In genomic region chr4:186806679-186807078, GRCh38 we compare ENCODE assay signal across 22 cellular contexts.
"Had no signal": no experiment of that assay in that cellular context is flagged by ENCODE, and none has a peak within 500 bp of the region (broad histone marks: within the 10 kb centered on the region; RNA-seq: fewer than 3 reads in every experiment).

No MANE protein-coding gene starts in this region.

- H3K27me3 ChIP-seq: body of pancreas, foreskin keratinocyte, testis, upper lobe of right lung had no signal

- H3K27ac ChIP-seq: body of pancreas, coronary artery, foreskin keratinocyte, testis, upper lobe of right lung had no signal

- H3K36me3 Mint-ChIP-seq: activated naive CD4-positive, alpha-beta T cell treated with anti-CD3 and anti-CD28 coated beads, Interleukin-2, amount 50 U/mL, for 72 hours; immature natural killer cell; natural killer cell treated with Interleukin-12 subunit alpha and Interleukin-12 subunit beta and Interleukin-15 and Interleukin-18, amount 100 ng/mL, for 72 hours had no signal

- H3K4me3 ChIP-seq: body of pancreas, coronary artery, prostate gland, testis, upper lobe of right lung had no signal

- H3K4me3 Mint-ChIP-seq: activated CD4-positive, alpha-beta T cell treated with anti-CD3 and anti-CD28 coated beads for 36 hours; activated CD8-positive, alpha-beta T cell treated with anti-CD3 and anti-CD28 coated beads, Interleukin-2, amount 10 ng/mL, durations not matched to agents 7 days and 5 days; activated T-cell treated with anti-CD3 and anti-CD28 coated beads, Interleukin-2, amount 50 U/mL, for 72 hours; immature natural killer cell; natural killer cell treated with Interleukin-12 subunit alpha and Interleukin-12 subunit beta and Interleukin-15 and Interleukin-18, amount 100 ng/mL, for 72 hours; stimulated activated naive CD8-positive, alpha-beta T cell treated with anti-CD3 and anti-CD28 coated beads, Interleukin-15, amount 100 ng/mL, for 72 hours; T-helper 17 cell had no signal

- H3K9me3 ChIP-seq: body of pancreas, prostate gland, testis, upper lobe of right lung had no signal

- H3K27me3 Mint-ChIP-seq: activated CD4-positive, alpha-beta T cell treated with anti-CD3 and anti-CD28 coated beads for 36 hours; natural killer cell treated with Interleukin-12 subunit alpha and Interleukin-12 subunit beta and Interleukin-15 and Interleukin-18, amount 100 ng/mL, for 72 hours; stimulated activated naive CD8-positive, alpha-beta T cell treated with anti-CD3 and anti-CD28 coated beads, Interleukin-15, amount 100 ng/mL, for 72 hours; T-helper 17 cell had no signal

- H3K36me3 ChIP-seq: prostate gland, upper lobe of right lung had no signal

- ATAC-seq: activated CD4-positive, alpha-beta T cell treated with anti-CD3 and anti-CD28 coated beads for 36 hours; activated CD8-positive, alpha-beta T cell treated with anti-CD3 and anti-CD28 coated beads, Interleukin-2, amount 10 ng/mL, durations not matched to agents 7 days and 5 days; activated naive CD4-positive, alpha-beta T cell treated with anti-CD3 and anti-CD28 coated beads, Interleukin-2, amount 50 U/mL, for 72 hours; activated T-cell treated with anti-CD3 and anti-CD28 coated beads, Interleukin-2, amount 50 U/mL, for 72 hours; body of pancreas; foreskin keratinocyte; natural killer cell treated with Interleukin-12 subunit alpha and Interleukin-12 subunit beta and Interleukin-15 and Interleukin-18, amount 100 ng/mL, for 72 hours; right cardiac atrium; stimulated activated naive CD8-positive, alpha-beta T cell treated with anti-CD3 and anti-CD28 coated beads, Interleukin-15, amount 100 ng/mL, for 72 hours; T-helper 17 cell; upper lobe of right lung had no signal

- DNase-seq: activated CD4-positive, alpha-beta T cell treated with anti-CD3 and anti-CD28 coated beads for 36 hours; activated CD8-positive, alpha-beta memory T cell treated with anti-CD3 and anti-CD28 coated beads, Interleukin-2, amount 50 U/mL, for 48 hours; activated CD8-positive, alpha-beta T cell treated with anti-CD3 and anti-CD28 coated beads, Interleukin-2, amount 10 ng/mL, durations not matched to agents 7 days and 5 days; activated gamma-delta T cell; activated T-cell treated with anti-CD3 and anti-CD28 coated beads, Interleukin-2, amount 50 U/mL, for 72 hours; amniotic stem cell; body of pancreas; central memory CD4-positive, alpha-beta T cell; foreskin keratinocyte; glutamatergic neuron; immature natural killer cell; mesendoderm; occipital lobe; right cardiac atrium; stimulated activated naive CD8-positive, alpha-beta T cell treated with anti-CD3 and anti-CD28 coated beads, Interleukin-15, amount 100 ng/mL, for 72 hours; T-helper 17 cell; testis; upper lobe of right lung had no signal

- H3K27ac Mint-ChIP-seq: activated CD4-positive, alpha-beta T cell treated with anti-CD3 and anti-CD28 coated beads for 36 hours; activated CD8-positive, alpha-beta T cell treated with anti-CD3 and anti-CD28 coated beads, Interleukin-2, amount 10 ng/mL, durations not matched to agents 7 days and 5 days; activated naive CD4-positive, alpha-beta T cell treated with anti-CD3 and anti-CD28 coated beads, Interleukin-2, amount 50 U/mL, for 72 hours; activated T-cell treated with anti-CD3 and anti-CD28 coated beads, Interleukin-2, amount 50 U/mL, for 72 hours; immature natural killer cell; natural killer cell treated with Interleukin-12 subunit alpha and Interleukin-12 subunit beta and Interleukin-15 and Interleukin-18, amount 100 ng/mL, for 72 hours; T-helper 17 cell had no signal

- H3K4me1 ChIP-seq: foreskin keratinocyte, prostate gland, testis, upper lobe of right lung had no signal

- H3K4me1 Mint-ChIP-seq: activated CD4-positive, alpha-beta T cell treated with anti-CD3 and anti-CD28 coated beads for 36 hours; immature natural killer cell; stimulated activated naive CD8-positive, alpha-beta T cell treated with anti-CD3 and anti-CD28 coated beads, Interleukin-15, amount 100 ng/mL, for 72 hours; T-helper 17 cell had no signal
